In genomic region chr9:130490981-130491380, GRCh38 we compare ENCODE assay signal across 22 cellular contexts. TPM values are rescaled to one million over a fixed set of nuclear protein-coding genes. Genes with fewer than 3 reads are reported as not detected.
DNase-seq lines count a peak whose midpoint lies in the region; ATAC-seq lines count a peak whose summit lies in the region.
"Had no signal": no experiment of that assay in that cellular context is flagged by ENCODE, and none has a peak within 500 bp of the region (broad histone marks: within the 10 kb centered on the region; RNA-seq: fewer than 3 reads in every experiment).

No MANE protein-coding gene starts in this region.

- H3K23ac ChIP-seq in neuronal stem cell (ENCODE audit: low read depth, low read length, poor library complexity) = no peak overlapping the region

- H3K27ac ChIP-seq in neuronal stem cell (replicated peaks; ENCODE audit: low read length) = no peak overlapping the region
- H3K27ac ChIP-seq: SK-N-MC had no signal

- no peak overlapping the region for H3K4ac ChIP-seq in neuronal stem cell (ENCODE audit: low read length)

- in situ Hi-C loops in HAP-1 (cut with MboI; ENCODE audit: low sequenced_read_pairs) = no loop called here

- peaks cover 0 to 1% of the 10 kb centered on the region in 2 donors for H3K36me3 ChIP-seq in neuronal stem cell (replicated peaks in 1 of 2; ENCODE audit: control insufficient read depth in 2 of 2, insufficient read depth in 2 of 2, low read length in 2 of 2)
- peaks cover 11% of the 10 kb centered on the region for H3K36me3 ChIP-seq in HAP-1 (replicated peaks)

- H3K9ac ChIP-seq in neuronal stem cell (ENCODE audit: low read depth, low read length, poor library complexity) = no peak overlapping the region

- peak overlapping the region; percentile 15 for H2BK5ac ChIP-seq in neuronal stem cell (ENCODE audit: low read length)

- H2BK15ac ChIP-seq in neuronal stem cell (ENCODE audit: low read length) = peak overlapping the region; percentile 68

- no peak overlapping the region for H2BK12ac ChIP-seq in neuronal stem cell (ENCODE audit: low read length)

- H3K18ac ChIP-seq in neuronal stem cell (ENCODE audit: low read length) = no peak overlapping the region

- H3K4me2 ChIP-seq in neuronal stem cell (ENCODE audit: insufficient read depth, low read length, poor library complexity, severe bottlenecking) = no peak overlapping the region

- no peak overlapping the region for H2AFZ ChIP-seq in neuronal stem cell (ENCODE audit: low read length)

- no peaks in the 10 kb centered on the region for H3K79me1 ChIP-seq in neuronal stem cell (ENCODE audit: low read depth, low read length)

- no peak overlapping the region for H2AK5ac ChIP-seq in neuronal stem cell (ENCODE audit: low read depth, low read length)

- ATAC-seq in HG02763 (IDR thresholded peaks at IDR 0.05; ENCODE audit: unreplicated experiment) = no peak
- ATAC-seq: K562, T-helper 17 cell had no signal

- no CpG with 5 or more reads among the region's 19 CpGs for WGBS in neuronal stem cell (ENCODE audit: extremely low coverage in 2 of 2, insufficient read length in 2 of 2, insufficient replicate concordance in 1 of 2), 2 donors

- peaks cover 0 to 32% (median 0%) of the 10 kb centered on the region in 3 experiments for H3K27me3 ChIP-seq in neuronal stem cell (ENCODE audit: control insufficient read depth in 3 of 3, insufficient read depth in 3 of 3, low read depth in 1 of 3, low read length in 3 of 3)
- H3K27me3 ChIP-seq in HAP-1 (ENCODE audit: low read depth) = no peaks in the 10 kb centered on the region
- H3K27me3 ChIP-seq: MG63 had no signal

- H4K91ac ChIP-seq in neuronal stem cell (ENCODE audit: low read depth, low read length, poor library complexity) = no peak overlapping the region

- no peak overlapping the region for H3K4me3 ChIP-seq in neuronal stem cell (ENCODE audit: low read length in 2 of 2)
- no peak overlapping the region for H3K4me3 ChIP-seq in HAP-1
- H3K4me3 ChIP-seq: K562, MG63, SK-N-MC had no signal

- H4K8ac ChIP-seq in neuronal stem cell (ENCODE audit: low read depth, low read length) = no peak overlapping the region

- H3K9me3 ChIP-seq in neuronal stem cell (replicated peaks in 1 of 2; ENCODE audit: control insufficient read depth in 2 of 2, insufficient read depth in 1 of 2, low read depth in 1 of 2, low read length in 2 of 2) (peaks cover 6 to 9% of the 10 kb centered on the region in 2 donors), HAP-1 (peaks cover 2% of the 10 kb centered on the region; the same call in 1 of the 2 replicates)
- H3K9me3 ChIP-seq: MG63 had no signal

- no peak overlapping the region for H3K14ac ChIP-seq in neuronal stem cell (ENCODE audit: low read length)

- peaks cover 0 to 5% of the 10 kb centered on the region in 2 donors for H3K4me1 ChIP-seq in neuronal stem cell (ENCODE audit: control insufficient read depth in 2 of 2, insufficient read depth in 1 of 2, low read depth in 1 of 2, low read length in 2 of 2)
- H3K4me1 ChIP-seq in HAP-1 = no peaks in the 10 kb centered on the region

- H2BK120ac ChIP-seq in neuronal stem cell (ENCODE audit: low read depth, low read length) = no peak overlapping the region

- DNase-seq in D341Med (ENCODE audit: low spot score) (peak; percentile 69), NCI-H1105 (lab: John Stamatoyannopoulos, UW) (peak; percentile 50), NCI-H82 treated with DMSO at 0.1 percent for 48 hours (lab: John Stamatoyannopoulos, UW; ENCODE audit: unreplicated experiment) (peak; percentile 31), neuronal stem cell (ENCODE audit: low spot score) (no peak), HAP-1 (ENCODE audit: low spot score in 2 of 2) (no peak), NOMO-1 treated with DMSO at 0.1 percent for 48 hours (lab: John Stamatoyannopoulos, UW; ENCODE audit: unreplicated experiment) (no peak)
- DNase-seq: AML-193; C1 segment of cervical spinal cord; Calu3; CD8-positive, alpha-beta memory T cell; GOT3; MG63; NCI-H1436 treated with DMSO at 0.1 percent for 48 hours; NCI-H1930; NCI-H446 treated with DMSO at 0.1 percent for 48 hours; NCI-H69; SHP77 treated with DMSO at 0.1 percent for 48 hours; SW 1271; T-helper 17 cell had no signal

RNA-seq across cellular contexts. Expression of gene ASS1, which starts 46.2 kb away (rescaled TPM):
- polyA plus RNA-seq in neuronal stem cell (2013, experiment 1 of 2) = 19.7 TPM
- 19.8 TPM for polyA plus RNA-seq in neuronal stem cell (2013, experiment 2 of 2)
- polyA plus RNA-seq: CD8-positive, alpha-beta memory T cell had no signal

Comparison
In these comparisons a context has a peak if more than half of its experiments do, and no peak if none do; other contexts are left out.
1. DNase-seq: peak in D341Med (single experiment), NCI-H1105 (single experiment) and NCI-H82 treated with DMSO at 0.1 percent for 48 hours (single experiment); none in neuronal stem cell (single experiment), HAP-1 (0 of 2) and NOMO-1 treated with DMSO at 0.1 percent for 48 hours (single experiment).